13 cellular contexts compared by ENCODE assay signal in the genomic region with DNA sequence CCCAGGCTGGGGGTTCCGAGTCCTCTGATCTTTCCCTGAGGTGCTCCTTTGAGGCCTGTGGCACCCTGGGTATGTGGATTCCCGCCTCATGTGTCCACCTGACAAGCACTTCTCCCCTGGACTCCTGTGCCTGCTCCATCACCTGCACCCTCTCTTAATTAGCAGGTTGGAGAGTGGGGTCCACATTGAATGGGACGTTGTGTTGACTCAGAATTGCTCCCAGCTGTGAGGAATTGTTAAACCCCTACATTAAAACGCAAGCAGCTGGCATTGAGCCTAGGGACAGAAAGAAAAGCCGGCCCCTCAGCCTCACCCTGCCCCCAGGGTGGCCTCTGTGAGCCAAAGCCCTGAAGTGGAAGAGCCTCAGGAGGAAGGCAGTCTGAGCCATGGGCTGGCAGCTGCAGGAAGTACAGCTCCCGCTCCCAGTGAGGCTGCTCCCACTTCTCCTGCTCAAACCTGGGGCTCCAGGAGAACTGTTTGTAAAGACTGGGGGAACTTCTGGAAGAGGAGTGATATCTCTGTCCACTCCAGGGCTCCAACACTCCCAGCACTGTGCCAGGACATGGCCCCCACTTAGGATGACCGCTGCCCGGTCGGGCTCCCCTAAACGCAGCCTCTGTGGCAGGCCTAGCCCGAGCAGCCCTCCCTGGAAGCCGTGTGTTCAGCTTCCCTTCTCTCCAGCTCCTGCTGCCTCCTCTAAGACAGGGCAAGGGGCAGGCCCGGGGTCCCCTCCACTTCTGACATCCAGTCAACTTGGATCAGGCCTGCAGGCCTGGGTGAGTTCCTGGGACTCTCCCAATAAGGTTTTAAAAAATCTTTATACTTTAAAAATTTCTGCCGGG. TPM values are rescaled to one million over a fixed set of nuclear protein-coding genes. Genes with fewer than 3 reads are reported as not detected.
DNase-seq lines count a peak whose midpoint lies in the region; ATAC-seq and TF ChIP-seq lines count a peak whose summit lies in the region.
"Had no signal": no experiment of that assay in that cellular context is flagged by ENCODE, and none has a peak within 500 bp of the region (broad histone marks: within the 10 kb centered on the region; RNA-seq: fewer than 3 reads in every experiment).

No MANE protein-coding gene starts in this region.

- H2AFZ ChIP-seq in osteoblast (ENCODE audit: low read length) = peak overlapping the region; percentile 15

- H3K79me2 ChIP-seq in osteoblast (ENCODE audit: insufficient read depth, low read length) = no peaks in the 10 kb centered on the region

- H3K4me1 ChIP-seq in RWPE2 (ENCODE audit: insufficient read depth, poor library complexity, severe bottlenecking) = peaks cover 19% of the 10 kb centered on the region
- H3K4me1 ChIP-seq in osteoblast (ENCODE audit: insufficient read depth, low read length) = peaks cover 17% of the 10 kb centered on the region

- H3K4me3 Mint-ChIP-seq in activated T-helper 17 cell treated with anti-CD3 and anti-CD28 coated beads, Interleukin-2, amount 50 U/mL, for 72 hours = no peak overlapping the region

- TF ChIP-seq CTCF in RWPE2 (IDR thresholded peaks at IDR 0.05; ENCODE audit: poor library complexity, severe bottlenecking) (no peak), osteoblast (IDR thresholded peaks at IDR 0.05; ENCODE audit: extremely low read depth, low read depth, low read length) (no peak)

- H3K4me3 ChIP-seq in RWPE2 (ENCODE audit: severe bottlenecking) = no peak overlapping the region
- no peak overlapping the region for H3K4me3 ChIP-seq in osteoblast (ENCODE audit: insufficient read depth, low read length)

- no peaks in the 10 kb centered on the region for H4K20me1 ChIP-seq in osteoblast (ENCODE audit: insufficient read depth, low read length)

- ATAC-seq in RWPE2 (ENCODE audit: low read depth) = no peak
- no peak for ATAC-seq in activated T-helper 17 cell treated with anti-CD3 and anti-CD28 coated beads, Interleukin-2, amount 50 U/mL, for 72 hours (replicated peaks)

- H3K27ac ChIP-seq in RWPE2 (ENCODE audit: poor library complexity, severe bottlenecking) (no peak overlapping the region), osteoblast (ENCODE audit: low read depth, low read length) (no peak overlapping the region)

- H3K27me3 ChIP-seq in RWPE2 (ENCODE audit: insufficient read depth, poor library complexity, severe bottlenecking) = no peaks in the 10 kb centered on the region
- peaks cover 2% of the 10 kb centered on the region for H3K27me3 ChIP-seq in osteoblast (ENCODE audit: insufficient read depth, low read length)

- no peak overlapping the region for H3K27ac Mint-ChIP-seq in activated T-helper 17 cell treated with anti-CD3 and anti-CD28 coated beads, Interleukin-2, amount 50 U/mL, for 72 hours

- no peaks in the 10 kb centered on the region for H3K36me3 Mint-ChIP-seq in activated T-helper 17 cell treated with anti-CD3 and anti-CD28 coated beads, Interleukin-2, amount 50 U/mL, for 72 hours (ENCODE audit: low read depth)

- H3K9me3 Mint-ChIP-seq in activated T-helper 17 cell treated with anti-CD3 and anti-CD28 coated beads, Interleukin-2, amount 50 U/mL, for 72 hours = no peaks in the 10 kb centered on the region

- peaks cover 4% of the 10 kb centered on the region for H3K27me3 Mint-ChIP-seq in activated T-helper 17 cell treated with anti-CD3 and anti-CD28 coated beads, Interleukin-2, amount 50 U/mL, for 72 hours

- no peak overlapping the region for H3K4me2 ChIP-seq in osteoblast (ENCODE audit: insufficient read depth, low read length)

- no peaks in the 10 kb centered on the region for H3K4me1 Mint-ChIP-seq in activated T-helper 17 cell treated with anti-CD3 and anti-CD28 coated beads, Interleukin-2, amount 50 U/mL, for 72 hours

- H3K36me3 ChIP-seq in RWPE2 (ENCODE audit: low read depth) (no peaks in the 10 kb centered on the region), osteoblast (ENCODE audit: insufficient read depth, low read length) (no peaks in the 10 kb centered on the region)

- H3K9me3 ChIP-seq in RWPE2 (ENCODE audit: severe bottlenecking) (no peaks in the 10 kb centered on the region), osteoblast (ENCODE audit: low read depth, low read length) (no peaks in the 10 kb centered on the region)

- DNase-seq in DMS53 (lab: John Stamatoyannopoulos, UW) (peak; percentile 18), DMS53 treated with DMSO at 0.1 percent for 48 hours (lab: John Stamatoyannopoulos, UW; ENCODE audit: unreplicated experiment) (no peak), NCI-H1417 (lab: John Stamatoyannopoulos, UW) (peak; percentile 21 to 99 (median 94)), RWPE2 (ENCODE audit: low spot score) (peak; percentile 46), osteoblast (ENCODE audit: insufficient read length, low spot score, missing footprints) (peak; percentile 77), SW480 (ENCODE audit: low spot score) (no peak)
- DNase-seq in activated CD4-positive, alpha-beta T cell treated with anti-CD3 and anti-CD28 coated beads for 48 hours = no peak
- DNase-seq: T1000 had no signal

RNA-seq across cellular contexts. Expression of gene OPN4, which starts 1.8 kb away (rescaled TPM):
- not detected in 2 replicates for total RNA-seq in osteoblast
- total RNA-seq in activated T-helper 17 cell treated with anti-CD3 and anti-CD28 coated beads, Interleukin-2, amount 50 U/mL, for 72 hours = not detected
- total RNA-seq: endothelial cell of umbilical vein, G401, mononuclear cell, skeletal muscle tissue had no signal

RNA-seq across cellular contexts. Expression of gene LDB3, which starts 15.7 kb away (rescaled TPM):
- under 0.01 TPM in 2 replicates for total RNA-seq in osteoblast
- total RNA-seq in activated T-helper 17 cell treated with anti-CD3 and anti-CD28 coated beads, Interleukin-2, amount 50 U/mL, for 72 hours = under 1 TPM in 1 of 2 donors, not detected in 1; 0.11 TPM
- total RNA-seq: endothelial cell of umbilical vein, mononuclear cell had no signal

Comparison
In these comparisons a context has a peak if more than half of its experiments do, and no peak if none do; other contexts are left out.
1. DNase-seq: peak in DMS53 (single experiment), NCI-H1417 (3 of 3), RWPE2 (single experiment) and osteoblast (single experiment); none in DMS53 treated with DMSO at 0.1 percent for 48 hours (single experiment), SW480 (single experiment) and activated CD4-positive, alpha-beta T cell treated with anti-CD3 and anti-CD28 coated beads for 48 hours (single experiment).